In the genomic region with DNA sequence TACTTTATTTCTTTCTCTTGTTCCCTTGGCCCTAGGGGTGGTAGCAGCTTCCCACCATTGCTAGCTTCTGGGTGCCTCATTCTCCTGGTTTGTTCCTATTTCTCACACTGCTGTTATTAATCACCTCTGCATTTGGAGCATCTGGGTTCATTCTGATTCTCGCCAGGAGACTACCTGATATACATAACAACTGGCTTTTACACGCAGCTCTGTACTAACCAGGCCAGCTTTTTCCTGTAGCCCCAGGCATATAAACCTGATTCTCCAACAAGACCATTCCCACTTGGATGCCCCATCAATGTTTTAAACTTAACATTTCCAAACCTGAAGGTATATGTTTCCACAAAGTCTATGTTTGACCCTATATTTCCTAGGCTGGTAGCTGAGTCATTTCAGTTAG, we compare ENCODE assay signal across 30 cellular contexts.
"Had no signal": no experiment of that assay in that cellular context is flagged by ENCODE, and none has a peak within 500 bp of the region (broad histone marks: within the 10 kb centered on the region; RNA-seq: fewer than 3 reads in every experiment).

No MANE protein-coding gene starts in this region.

- H3K4me3 Mint-ChIP-seq: naive thymus-derived CD8-positive, alpha-beta T cell; natural killer cell treated with Interleukin-12 subunit alpha and Interleukin-12 subunit beta and Interleukin-15 and Interleukin-18, amount 100 ng/mL, for 72 hours; nephron progenitor cell; neural crest cell; stimulated activated memory B cell treated with anti-CD40 and anti-IgM and Interleukin-4, amounts not matched to agents 10 μg/mL and 1 μg/mL and 100 μg/mL, for 72 hours; stimulated activated naive CD8-positive, alpha-beta T cell treated with anti-CD3 and anti-CD28 coated beads, Interleukin-15, amount 100 ng/mL, for 72 hours; type B pancreatic cell had no signal

- ATAC-seq: naive thymus-derived CD8-positive, alpha-beta T cell; natural killer cell treated with Interleukin-12 subunit alpha and Interleukin-12 subunit beta and Interleukin-15 and Interleukin-18, amount 100 ng/mL, for 72 hours; psoas muscle; right cardiac atrium; right lobe of liver; stimulated activated memory B cell treated with anti-CD40 and anti-IgM and Interleukin-4, amounts not matched to agents 10 μg/mL and 1 μg/mL and 100 μg/mL, for 72 hours; stimulated activated naive CD8-positive, alpha-beta T cell treated with anti-CD3 and anti-CD28 coated beads, Interleukin-15, amount 100 ng/mL, for 72 hours; stimulated activated naive CD8-positive, alpha-beta T cell treated with anti-CD3 and anti-CD28 coated beads, Interleukin-15, Interleukin-2, amounts not matched to agents 100 U/mL and 50 U/mL, for 24 hours; upper lobe of right lung had no signal

- H3K9me3 Mint-ChIP-seq: nephron progenitor cell; neural crest cell; stimulated activated naive CD8-positive, alpha-beta T cell treated with anti-CD3 and anti-CD28 coated beads, Interleukin-15, amount 100 ng/mL, for 72 hours; type B pancreatic cell had no signal

- DNase-seq: naive thymus-derived CD8-positive, alpha-beta T cell; nephron progenitor cell; occipital lobe; ovary; posterior cingulate gyrus; psoas muscle; right cardiac atrium; right lobe of liver; sigmoid colon; small intestine; stimulated activated CD4-positive, alpha-beta T cell treated with anti-CD3 and anti-CD28 coated beads, Interleukin-1b, Interleukin-23, amount 100 ng/mL, for 48 hours; stimulated activated CD4-positive, alpha-beta T cell treated with anti-CD3 and anti-CD28 coated beads, Interleukin-4, amount 100 ng/mL, for 1 hour; stimulated activated CD4-positive, alpha-beta T cell treated with anti-CD3 and anti-CD28 coated beads, Interleukin-4, amount 100 ng/mL, for 4 hours; stimulated activated CD8-positive, alpha-beta memory T cell treated with anti-CD3 and anti-CD28 coated beads, Interleukin-4, amount 100 ng/mL, for 48 hours; stimulated activated naive CD4-positive, alpha-beta T cell; stimulated activated naive CD8-positive, alpha-beta T cell treated with anti-CD3 and anti-CD28 coated beads, Interleukin-15, amount 100 ng/mL, for 72 hours; stimulated activated naive CD8-positive, alpha-beta T cell treated with anti-CD3 and anti-CD28 coated beads, Interleukin-15, Interleukin-2, amounts not matched to agents 100 U/mL and 50 U/mL, for 24 hours; substantia nigra; testis; tibial artery; transverse colon; upper lobe of right lung; uterus had no signal

- H3K27me3 ChIP-seq: ovary, right lobe of liver, sigmoid colon, suprapubic skin, testis, tibial artery, transverse colon, upper lobe of right lung, uterus had no signal

- H3K79me2 ChIP-seq: parathyroid adenoma had no signal

- H3K27ac Mint-ChIP-seq: naive thymus-derived CD8-positive, alpha-beta T cell; natural killer cell treated with Interleukin-12 subunit alpha and Interleukin-12 subunit beta and Interleukin-15 and Interleukin-18, amount 100 ng/mL, for 72 hours; nephron progenitor cell; progenitor cell of endocrine pancreas; stimulated activated memory B cell treated with anti-CD40 and anti-IgM and Interleukin-4, amounts not matched to agents 10 μg/mL and 1 μg/mL and 100 μg/mL, for 72 hours; stimulated activated naive CD8-positive, alpha-beta T cell treated with anti-CD3 and anti-CD28 coated beads, Interleukin-15, amount 100 ng/mL, for 72 hours; type B pancreatic cell had no signal

- H3K27me3 Mint-ChIP-seq: naive thymus-derived CD8-positive, alpha-beta T cell; natural killer cell treated with Interleukin-12 subunit alpha and Interleukin-12 subunit beta and Interleukin-15 and Interleukin-18, amount 100 ng/mL, for 72 hours; progenitor cell of endocrine pancreas; stimulated activated memory B cell treated with anti-CD40 and anti-IgM and Interleukin-4, amounts not matched to agents 10 μg/mL and 1 μg/mL and 100 μg/mL, for 72 hours; stimulated activated naive CD8-positive, alpha-beta T cell treated with anti-CD3 and anti-CD28 coated beads, Interleukin-15, amount 100 ng/mL, for 72 hours; type B pancreatic cell had no signal

- H3K36me3 ChIP-seq: ovary, right lobe of liver, sigmoid colon, suprapubic skin, tibial artery, transverse colon, upper lobe of right lung, uterus had no signal

- H3K27ac ChIP-seq: ovary, parathyroid adenoma, psoas muscle, right lobe of liver, sigmoid colon, suprapubic skin, testis, tibial artery, transverse colon, upper lobe of right lung, uterus had no signal

- H3K36me3 Mint-ChIP-seq: naive thymus-derived CD8-positive, alpha-beta T cell; natural killer cell treated with Interleukin-12 subunit alpha and Interleukin-12 subunit beta and Interleukin-15 and Interleukin-18, amount 100 ng/mL, for 72 hours; stimulated activated memory B cell treated with anti-CD40 and anti-IgM and Interleukin-4, amounts not matched to agents 10 μg/mL and 1 μg/mL and 100 μg/mL, for 72 hours; type B pancreatic cell had no signal

- H3K4me1 ChIP-seq: parathyroid adenoma, psoas muscle, right lobe of liver, sigmoid colon, suprapubic skin, testis, tibial artery, transverse colon, upper lobe of right lung, uterus had no signal

- H3K4me1 Mint-ChIP-seq: naive thymus-derived CD8-positive, alpha-beta T cell; neural crest cell; stimulated activated memory B cell treated with anti-CD40 and anti-IgM and Interleukin-4, amounts not matched to agents 10 μg/mL and 1 μg/mL and 100 μg/mL, for 72 hours; stimulated activated naive CD8-positive, alpha-beta T cell treated with anti-CD3 and anti-CD28 coated beads, Interleukin-15, amount 100 ng/mL, for 72 hours had no signal

- H3K9ac ChIP-seq: parathyroid adenoma had no signal

- H2AFZ ChIP-seq: parathyroid adenoma had no signal

- H3K9me3 ChIP-seq: ovary, psoas muscle, right lobe of liver, suprapubic skin, testis, tibial artery, transverse colon, upper lobe of right lung, uterus had no signal

- H3K4me3 ChIP-seq: ovary, psoas muscle, right lobe of liver, sigmoid colon, suprapubic skin, testis, tibial artery, transverse colon, upper lobe of right lung, uterus had no signal
